In genomic region chr22:31350410-31350863, GRCh38 we compare ENCODE assay signal across 1 cellular context.
TF ChIP-seq lines count a peak whose summit lies in the region.

No MANE protein-coding gene starts in this region.

TF ChIP-seq in HepG2, 621 proteins besides CTCF, POLR2A, EP300 and RAD21 (continued from another document and continues in another):
- TF ChIP-seq ZHX1 (CRISPR knock-in tag; IDR thresholded peaks at IDR 0.05; ENCODE audit: low read depth) (no peak), HOXA7 (CRISPR knock-in tag; IDR thresholded peaks at IDR 0.05) (no peak), ZIK1 (CRISPR knock-in tag; IDR thresholded peaks at IDR 0.05; ENCODE audit: borderline replicate concordance, low read depth) (no peak), ZNF780A (CRISPR knock-in tag; IDR thresholded peaks at IDR 0.05) (no peak), ZNF496 (CRISPR knock-in tag; IDR thresholded peaks at IDR 0.05; ENCODE audit: insufficient replicate concordance) (no peak), NRL (CRISPR knock-in tag; IDR thresholded peaks at IDR 0.05; ENCODE audit: borderline replicate concordance) (no peak), ZNF775 (CRISPR knock-in tag; IDR thresholded peaks at IDR 0.05; ENCODE audit: borderline replicate concordance) (0 out of 2 replicates have a peak, but pooled peaks have one; percentile 49), SPEN (CRISPR knock-in tag; IDR thresholded peaks at IDR 0.05; ENCODE audit: low read depth) (no peak), REPIN1 (CRISPR knock-in tag; IDR thresholded peaks at IDR 0.05; ENCODE audit: borderline replicate concordance, low read depth) (0 out of 2 replicates have a peak, but pooled peaks have one; percentile 8), KIAA2018 (CRISPR knock-in tag; IDR thresholded peaks at IDR 0.05; ENCODE audit: borderline replicate concordance) (no peak), SNAI1 (CRISPR knock-in tag; IDR thresholded peaks at IDR 0.05; ENCODE audit: borderline replicate concordance) (no peak), PITX1 (CRISPR knock-in tag; IDR thresholded peaks at IDR 0.05) (no peak), DR1 (CRISPR knock-in tag; IDR thresholded peaks at IDR 0.05) (no peak), SYNCRIP (IDR thresholded peaks at IDR 0.05; ENCODE audit: insufficient read depth, low read depth, low read length) (no peak), ZNF281 (CRISPR knock-in tag; IDR thresholded peaks at IDR 0.05; ENCODE audit: borderline replicate concordance) (no peak), ZBTB7B (CRISPR knock-in tag; IDR thresholded peaks at IDR 0.05) (no peak), ZBTB2 (CRISPR knock-in tag; IDR thresholded peaks at IDR 0.05; ENCODE audit: low read depth) (no peak), ZNF451 (CRISPR knock-in tag; IDR thresholded peaks at IDR 0.05) (no peak), ZXDC (CRISPR knock-in tag; IDR thresholded peaks at IDR 0.05) (no peak), ATF1 (CRISPR knock-in tag; IDR thresholded peaks at IDR 0.05) (0 out of 2 replicates have a peak, but pooled peaks have one; percentile 25), AFF4 (CRISPR knock-in tag; IDR thresholded peaks at IDR 0.05) (no peak), ZMYM3 (CRISPR knock-in tag; IDR thresholded peaks at IDR 0.05) (peak; percentile 83), ZBTB43 (CRISPR knock-in tag; conservative IDR thresholded peaks at IDR 0.05) (no peak), ZNF296 (CRISPR knock-in tag; conservative IDR thresholded peaks at IDR 0.05) (no peak), ZBTB37 (CRISPR knock-in tag; IDR thresholded peaks at IDR 0.05) (no peak), ZBTB8A (CRISPR knock-in tag; IDR thresholded peaks at IDR 0.05; ENCODE audit: borderline replicate concordance, low read depth) (no peak), SRSF1 (optimal IDR thresholded peaks at IDR 0.05; ENCODE audit: low read depth, low read length) (no peak), ZNF138 (CRISPR knock-in tag; IDR thresholded peaks at IDR 0.05; ENCODE audit: low read depth) (no peak), ZNF589 (CRISPR knock-in tag; conservative IDR thresholded peaks at IDR 0.05) (no peak), YEATS2 (CRISPR knock-in tag; IDR thresholded peaks at IDR 0.05; ENCODE audit: borderline replicate concordance) (no peak)
